13 cellular contexts compared by ENCODE assay signal in genomic region chr11:107770546-107770945, GRCh38. TPM values are rescaled to one million over a fixed set of nuclear protein-coding genes. Genes with fewer than 3 reads are reported as not detected.
DNase-seq lines count a peak whose midpoint lies in the region; ATAC-seq and TF ChIP-seq lines count a peak whose summit lies in the region.
"Had no signal": no experiment of that assay in that cellular context is flagged by ENCODE, and none has a peak within 500 bp of the region (broad histone marks: within the 10 kb centered on the region; RNA-seq: fewer than 3 reads in every experiment).

No MANE protein-coding gene starts in this region.

- intact Hi-C loops in Caco-2 (cut with micrococcal nuclease; ENCODE audit: unreplicated experiment) = no loop called here

- peak; percentile 17 for DNase-seq in AG04449 (ENCODE audit: low read depth, low spot score)
- DNase-seq in hepatic stellate cell (ENCODE audit: low spot score) = peak; percentile 61
- no peak for DNase-seq in Caco-2
- DNase-seq in CD1c-positive myeloid dendritic cell (ENCODE audit: extremely low spot score) = no peak
- DNase-seq in CD8-positive, alpha-beta memory T cell = no peak
- no peak for DNase-seq in NOMO-1 treated with dmso at 0.1 percent for 144 hours (lab: John Stamatoyannopoulos, UW; ENCODE audit: unreplicated experiment)
- DNase-seq: activated CD8-positive, alpha-beta T cell treated with anti-CD3 and anti-CD28 coated beads, Interleukin-2, amount 10 ng/mL, durations not matched to agents 7 days and 5 days; MG63; nephron progenitor cell; stimulated activated CD4-positive, alpha-beta T cell treated with anti-CD3 and anti-CD28 coated beads, Interleukin-2, amount 100 ng/mL, for 48 hours had no signal

- no peaks in the 10 kb centered on the region for H3K4me1 ChIP-seq in OCI-LY3 (ENCODE audit: low read length)
- no peaks in the 10 kb centered on the region for H3K4me1 ChIP-seq in Caco-2
- H3K4me1 ChIP-seq in CD8-positive, alpha-beta memory T cell (ENCODE audit: insufficient read depth, low read length) = no peaks in the 10 kb centered on the region
- H3K4me1 ChIP-seq: suprapubic skin had no signal

- H3K27ac ChIP-seq in OCI-LY3 (ENCODE audit: low read length) = no peak overlapping the region
- no peak overlapping the region for H3K27ac ChIP-seq in CD8-positive, alpha-beta memory T cell (ENCODE audit: low read depth, low read length)
- H3K27ac ChIP-seq: suprapubic skin had no signal

- no peaks in the 10 kb centered on the region for H3K79me2 ChIP-seq in OCI-LY3 (ENCODE audit: low read length)

- H3K36me3 Mint-ChIP-seq in Caco-2 (ENCODE audit: insufficient read depth, unreplicated experiment) = no peaks in the 10 kb centered on the region
- no peaks in the 10 kb centered on the region for H3K36me3 Mint-ChIP-seq in CD8-positive, alpha-beta memory T cell

- H3K4me3 ChIP-seq in AG04449 (ENCODE audit: low read depth, low read length) = no peak overlapping the region
- H3K4me3 ChIP-seq in OCI-LY3 (ENCODE audit: low read length) = no peak overlapping the region
- H3K4me3 ChIP-seq in Caco-2 (ENCODE audit: low read depth, low read length) = no peak overlapping the region
- no peak overlapping the region for H3K4me3 ChIP-seq in CD8-positive, alpha-beta memory T cell (ENCODE audit: low read length)
- H3K4me3 ChIP-seq: MG63, suprapubic skin had no signal

- no peaks in the 10 kb centered on the region for H3K4me1 Mint-ChIP-seq in Caco-2 (ENCODE audit: low read depth, unreplicated experiment)
- no peaks in the 10 kb centered on the region for H3K4me1 Mint-ChIP-seq in CD8-positive, alpha-beta memory T cell

- H3K4me2 ChIP-seq in OCI-LY3 (ENCODE audit: low read length) = 0 out of 2 replicates have a peak overlapping the region, but pooled peaks have one; percentile 22

- H3K4me3 Mint-ChIP-seq in Caco-2 (ENCODE audit: unreplicated experiment) = no peak overlapping the region
- H3K4me3 Mint-ChIP-seq in CD8-positive, alpha-beta memory T cell = no peak overlapping the region
- H3K4me3 Mint-ChIP-seq: activated CD8-positive, alpha-beta T cell treated with anti-CD3 and anti-CD28 coated beads, Interleukin-2, amount 10 ng/mL, durations not matched to agents 7 days and 5 days; nephron progenitor cell had no signal

- H4K20me1 ChIP-seq in OCI-LY3 (ENCODE audit: insufficient read depth, low read length) = no peaks in the 10 kb centered on the region

- peak overlapping the region; percentile 65; the same call in 1 of the 2 replicates for H2AFZ ChIP-seq in OCI-LY3 (ENCODE audit: low read depth, low read length)

- ATAC-seq in GM21717 (IDR thresholded peaks at IDR 0.05; ENCODE audit: unreplicated experiment) = peak; percentile 30
- ATAC-seq: activated CD8-positive, alpha-beta T cell treated with anti-CD3 and anti-CD28 coated beads, Interleukin-2, amount 10 ng/mL, durations not matched to agents 7 days and 5 days had no signal

- no TSS peak for BruUV-seq in Caco-2 (replicated peaks; lab: Mats Ljungman, UMichigan)

- H3K27ac Mint-ChIP-seq in Caco-2 (ENCODE audit: unreplicated experiment) = no peak overlapping the region
- no peak overlapping the region for H3K27ac Mint-ChIP-seq in CD8-positive, alpha-beta memory T cell
- H3K27ac Mint-ChIP-seq: activated CD8-positive, alpha-beta T cell treated with anti-CD3 and anti-CD28 coated beads, Interleukin-2, amount 10 ng/mL, durations not matched to agents 7 days and 5 days; nephron progenitor cell had no signal

- H3K9me3 ChIP-seq in OCI-LY3 (ENCODE audit: insufficient read depth, low read length) (no peaks in the 10 kb centered on the region), Caco-2 (no peaks in the 10 kb centered on the region)
- no peaks in the 10 kb centered on the region for H3K9me3 ChIP-seq in CD8-positive, alpha-beta memory T cell (ENCODE audit: low read length)
- H3K9me3 ChIP-seq: MG63, suprapubic skin had no signal

- H3K27me3 ChIP-seq in OCI-LY3 (ENCODE audit: low read depth, low read length) = no peaks in the 10 kb centered on the region
- H3K27me3 ChIP-seq in Caco-2 (replicated peaks; ENCODE audit: control insufficient read depth, insufficient read depth, low read length) = no peaks in the 10 kb centered on the region
- H3K27me3 ChIP-seq in CD8-positive, alpha-beta memory T cell (ENCODE audit: insufficient read depth, low read length, poor library complexity, severe bottlenecking) = no peaks in the 10 kb centered on the region
- H3K27me3 ChIP-seq: suprapubic skin had no signal

- CTCF ChIA-PET in AG04449 (lab: Yijun Ruan, JAX) = interaction anchor here (0.9 to 5.9 kb wide), 32 partner anchors 9 to 223 kb away, joined by 3 to 81 read pairs (median 6); partner anchors contain the start of genes ALKBH8 and SLN
- CTCF ChIA-PET in Caco-2 (lab: Charles Lee) = interaction anchor here (0.6 to 1.5 kb wide), 13 partner anchors 9 to 366 kb away, joined by 3 to 30 read pairs (median 4); partner anchors contain the start of gene SLC35F2
- CTCF ChIA-PET in CD8-positive, alpha-beta memory T cell (lab: Charles Lee) = interaction anchor here (0.6 to 1.5 kb wide), 4 partner anchors 10 to 207 kb away, joined by 3 to 6 read pairs (median 4); no protein-coding TSS in a partner anchor

- POLR2A ChIA-PET in AG04449 (lab: Yijun Ruan, JAX) = no interaction called here
- POLR2A ChIA-PET in Caco-2 (lab: Charles Lee) = no interaction called here
- POLR2A ChIA-PET in CD8-positive, alpha-beta memory T cell (lab: Charles Lee) = no interaction called here

- H3K27me3 Mint-ChIP-seq in Caco-2 (ENCODE audit: insufficient read depth, unreplicated experiment) = peaks cover 13% of the 10 kb centered on the region
- peaks cover 4 to 22% of the 10 kb centered on the region in 2 donors for H3K27me3 Mint-ChIP-seq in CD8-positive, alpha-beta memory T cell

- no peak overlapping the region for H3K9ac ChIP-seq in OCI-LY3 (ENCODE audit: low read length)

- no peaks in the 10 kb centered on the region for H3K9me3 Mint-ChIP-seq in Caco-2 (ENCODE audit: unreplicated experiment)
- H3K9me3 Mint-ChIP-seq in CD8-positive, alpha-beta memory T cell = no peaks in the 10 kb centered on the region
- H3K9me3 Mint-ChIP-seq: nephron progenitor cell had no signal

- H3K36me3 ChIP-seq in OCI-LY3 (replicated peaks; ENCODE audit: low read depth, low read length) (no peaks in the 10 kb centered on the region), Caco-2 (ENCODE audit: control insufficient read depth, insufficient read depth, low read length) (no peaks in the 10 kb centered on the region)
- no peaks in the 10 kb centered on the region for H3K36me3 ChIP-seq in CD8-positive, alpha-beta memory T cell (ENCODE audit: insufficient read depth, low read length)
- H3K36me3 ChIP-seq: MG63, suprapubic skin had no signal

- TF ChIP-seq CTCF in AG04449 (IDR thresholded peaks at IDR 0.05; ENCODE audit: insufficient read depth, low read length, missing control alignments) = no peak
- no peak for TF ChIP-seq CTCF in OCI-LY3 (IDR thresholded peaks at IDR 0.05; ENCODE audit: low read depth, low read length)
- TF ChIP-seq CTCF in Caco-2 (IDR thresholded peaks at IDR 0.05; ENCODE audit: insufficient read depth in 1 of 2, low read depth in 1 of 2, low read length in 1 of 2, severe bottlenecking in 1 of 2, unreplicated experiment in 1 of 2) = no peak

RNA-seq across cellular contexts. Expression of gene SLN, which starts 58.7 kb away (rescaled TPM):
- total RNA-seq in Caco-2 (2022) = not detected in 2 replicates
- total RNA-seq in CD8-positive, alpha-beta memory T cell = not detected
- polyA plus RNA-seq in CD8-positive, alpha-beta memory T cell = not detected
- total RNA-seq: activated CD8-positive, alpha-beta T cell treated with anti-CD3 and anti-CD28 coated beads, Interleukin-2, amount 10 ng/mL, durations not matched to agents 7 days and 5 days had no signal

Comparison
In these comparisons a context has a peak if more than half of its experiments do, and no peak if none do; other contexts are left out.
1. DNase-seq: peak in AG04449 (single experiment) and hepatic stellate cell (single experiment); none in Caco-2 (0 of 2), CD1c-positive myeloid dendritic cell (single experiment), CD8-positive, alpha-beta memory T cell (0 of 5) and NOMO-1 treated with dmso at 0.1 percent for 144 hours (single experiment).